ENCODE assay signal across 9 cellular contexts in genomic region chr15:68550498-68551295, GRCh38. TPM values are rescaled to one million over a fixed set of nuclear protein-coding genes. Genes with fewer than 3 reads are reported as not detected.
DNase-seq lines count a peak whose midpoint lies in the region; ATAC-seq and TF ChIP-seq lines count a peak whose summit lies in the region.
"Had no signal": no experiment of that assay in that cellular context is flagged by ENCODE, and none has a peak within 500 bp of the region (broad histone marks: within the 10 kb centered on the region; RNA-seq: fewer than 3 reads in every experiment).

No MANE protein-coding gene starts in this region.

- peak in 3 of 4 experiments; percentile 31 to 66 (median 49) for ATAC-seq in T-cell (replicated peaks in 1 of 4)
- no peak for ATAC-seq in HG02588 (IDR thresholded peaks at IDR 0.05; ENCODE audit: unreplicated experiment)
- ATAC-seq in stimulated activated memory B cell treated with anti-CD40 and anti-IgM and Interleukin-4, amounts not matched to agents 10 μg/mL and 1 μg/mL and 100 μg/mL, for 72 hours = no peak

- H3K27ac ChIP-seq in ascending aorta (no peak overlapping the region), iPS DF 6.9 (ENCODE audit: low read length) (no peak overlapping the region)

- no peaks in the 10 kb centered on the region for H3K36me3 Mint-ChIP-seq in T-cell
- H3K36me3 Mint-ChIP-seq in stimulated activated memory B cell treated with anti-CD40 and anti-IgM and Interleukin-4, amounts not matched to agents 10 μg/mL and 1 μg/mL and 100 μg/mL, for 72 hours = no peaks in the 10 kb centered on the region

- H3K9me3 ChIP-seq in ascending aorta (no peaks in the 10 kb centered on the region), iPS DF 6.9 (ENCODE audit: control insufficient read depth, insufficient read depth, low read length) (no peaks in the 10 kb centered on the region)

- peak; percentile 82 to 94 (median 91) for TF ChIP-seq CTCF in ascending aorta (IDR thresholded peaks at IDR 0.05)

- intact Hi-C loops in ascending aorta (cut with DNase I) = loop anchor here (5.0 kb wide), 1 partner anchor 298 kb away; no protein-coding TSS in a partner anchor

- H3K4me1 Mint-ChIP-seq in T-cell = no peaks in the 10 kb centered on the region
- no peaks in the 10 kb centered on the region for H3K4me1 Mint-ChIP-seq in stimulated activated memory B cell treated with anti-CD40 and anti-IgM and Interleukin-4, amounts not matched to agents 10 μg/mL and 1 μg/mL and 100 μg/mL, for 72 hours

- CTCF ChIA-PET in T-cell (lab: Charles Lee) = interaction anchor here (0.7 to 1.7 kb wide), 10 partner anchors 9 to 1740 kb away, joined by 3 to 11 read pairs (median 3); no protein-coding TSS in a partner anchor

- H3K9me3 Mint-ChIP-seq in T-cell = no peaks in the 10 kb centered on the region
- H3K9me3 Mint-ChIP-seq in stimulated activated memory B cell treated with anti-CD40 and anti-IgM and Interleukin-4, amounts not matched to agents 10 μg/mL and 1 μg/mL and 100 μg/mL, for 72 hours = no peaks in the 10 kb centered on the region
- H3K9me3 Mint-ChIP-seq: dendritic cell treated with granulocyte-macrophage colony-stimulating factor and Interleukin-4, amounts not matched to agents 40 ng/mL and 50 ng/mL, for 4 days had no signal

- POLR2A ChIA-PET in T-cell (lab: Charles Lee) = no interaction called here

- H3K4me3 ChIP-seq in ascending aorta = no peak overlapping the region
- no peak overlapping the region for H3K4me3 ChIP-seq in iPS DF 6.9 (ENCODE audit: low read length)

- H3K27me3 ChIP-seq in ascending aorta (no peaks in the 10 kb centered on the region), iPS DF 6.9 (ENCODE audit: control insufficient read depth, insufficient read depth, low read length) (no peaks in the 10 kb centered on the region)

- H3K36me3 ChIP-seq in ascending aorta = no peaks in the 10 kb centered on the region
- no peaks in the 10 kb centered on the region for H3K36me3 ChIP-seq in iPS DF 6.9 (ENCODE audit: control insufficient read depth, insufficient read depth, low read length)

- WGBS in iPS DF 6.9 (ENCODE audit: insufficient coverage, insufficient read length) = no CpG with 5 or more reads among the region's 20 CpGs

- H3K4me3 Mint-ChIP-seq in T-cell = no peak overlapping the region
- H3K4me3 Mint-ChIP-seq in stimulated activated memory B cell treated with anti-CD40 and anti-IgM and Interleukin-4, amounts not matched to agents 10 μg/mL and 1 μg/mL and 100 μg/mL, for 72 hours = no peak overlapping the region
- H3K4me3 Mint-ChIP-seq: dendritic cell treated with granulocyte-macrophage colony-stimulating factor and Interleukin-4, amounts not matched to agents 40 ng/mL and 50 ng/mL, for 4 days had no signal

- peaks cover 38 to 39% of the 10 kb centered on the region in 2 donors for H3K27me3 Mint-ChIP-seq in T-cell
- H3K27me3 Mint-ChIP-seq in stimulated activated memory B cell treated with anti-CD40 and anti-IgM and Interleukin-4, amounts not matched to agents 10 μg/mL and 1 μg/mL and 100 μg/mL, for 72 hours = peaks cover 60% of the 10 kb centered on the region

- peaks cover 0 to 2% of the 10 kb centered on the region in 2 donors for H3K4me1 ChIP-seq in ascending aorta
- H3K4me1 ChIP-seq in iPS DF 6.9 (ENCODE audit: control insufficient read depth, insufficient read depth, low read length) = no peaks in the 10 kb centered on the region

- no peak overlapping the region for H3K27ac Mint-ChIP-seq in T-cell
- H3K27ac Mint-ChIP-seq in stimulated activated memory B cell treated with anti-CD40 and anti-IgM and Interleukin-4, amounts not matched to agents 10 μg/mL and 1 μg/mL and 100 μg/mL, for 72 hours = no peak overlapping the region
- H3K27ac Mint-ChIP-seq: dendritic cell treated with granulocyte-macrophage colony-stimulating factor and Interleukin-4, amounts not matched to agents 40 ng/mL and 50 ng/mL, for 4 days had no signal

- peak; percentile 50 for DNase-seq in EL
- peak; percentile 68 for DNase-seq in LoVo (ENCODE audit: low spot score)
- peak; percentile 30 to 77 (median 60) for DNase-seq in T-cell
- peak in 1 of 2 donors; percentile 86 for DNase-seq in ascending aorta (ENCODE audit: low spot score in 2 of 2)
- peak; percentile 57 for DNase-seq in iPS DF 6.9 (ENCODE audit: low read depth, low spot score)
- peak; percentile 47 to 81 (median 67) for DNase-seq in stimulated activated CD4-positive, alpha-beta T cell treated with anti-CD3 and anti-CD28 coated beads, Interleukin-12 subunit alpha, Interleukin-12 subunit beta, amount 100 ng/mL, for 48 hours (ENCODE audit: low read depth in 2 of 3, low spot score in 1 of 3)

RNA-seq across cellular contexts. Expression of gene CORO2B, which starts 28.1 kb away (rescaled TPM):
- total RNA-seq in T-cell (under 1 TPM in 3 of 5 donors, not detected in 2; 0.06 to 0.39 (median 0.09) TPM), ascending aorta (11.0 TPM)

Comparison
In these comparisons a context has a peak if more than half of its experiments do, and no peak if none do; other contexts are left out.
1. ATAC-seq: peak in T-cell (3 of 4); none in HG02588 (single experiment) and stimulated activated memory B cell treated with anti-CD40 and anti-IgM and Interleukin-4, amounts not matched to agents 10 μg/mL and 1 μg/mL and 100 μg/mL, for 72 hours (single experiment).